In genomic region chr21:33657124-33657842, GRCh38 we compare ENCODE assay signal across 13 cellular contexts. TPM values are rescaled to one million over a fixed set of nuclear protein-coding genes. Genes with fewer than 3 reads are reported as not detected.
DNase-seq lines count a peak whose midpoint lies in the region; ATAC-seq and TF ChIP-seq lines count a peak whose summit lies in the region.
"Had no signal": no experiment of that assay in that cellular context is flagged by ENCODE, and none has a peak within 500 bp of the region (broad histone marks: within the 10 kb centered on the region; RNA-seq: fewer than 3 reads in every experiment).

No MANE protein-coding gene starts in this region.

- H3K36me3 ChIP-seq in upper lobe of right lung (no peaks in the 10 kb centered on the region), psoas muscle (ENCODE audit: insufficient read depth in 1 of 2, low read depth in 1 of 2) (no peaks in the 10 kb centered on the region)

- H3K27me3 ChIP-seq in upper lobe of right lung (no peaks in the 10 kb centered on the region), psoas muscle (ENCODE audit: insufficient read depth in 3 of 3, low read length in 2 of 3) (no peaks in the 10 kb centered on the region)

- WGBS in psoas muscle, 3 donors = 59 to 84% (median 73%) methylated on average over 8 of the region's 8 CpGs

- TF ChIP-seq CTCF in chondrocyte (IDR thresholded peaks at IDR 0.05) (no peak), upper lobe of right lung (IDR thresholded peaks at IDR 0.05) (no peak), psoas muscle (IDR thresholded peaks at IDR 0.05) (no peak)

- peak; percentile 40 for ATAC-seq in Right ventricle myocardium inferior
- peak; percentile 45 for ATAC-seq in left lobe of liver
- ATAC-seq in upper lobe of right lung = peak; percentile 37
- ATAC-seq in psoas muscle = no peak

- H3K4me1 Mint-ChIP-seq in chondrocyte (ENCODE audit: low read depth) = peaks cover 44% of the 10 kb centered on the region

- intact Hi-C loops in Right ventricle myocardium inferior (cut with DNase I) (no loop called here), cardiac septum (cut with DNase I) (no loop called here), upper lobe of right lung (cut with DNase I) (no loop called here), psoas muscle (cut with DNase I) (no loop called here)

- no peaks in the 10 kb centered on the region for H3K9me3 ChIP-seq in upper lobe of right lung
- no peaks in the 10 kb centered on the region for H3K9me3 ChIP-seq in psoas muscle

- no peaks in the 10 kb centered on the region for H3K27me3 Mint-ChIP-seq in chondrocyte (ENCODE audit: low read depth)

- H3K27ac ChIP-seq in upper lobe of right lung (no peak overlapping the region), psoas muscle (no peak overlapping the region)

- peaks cover 6% of the 10 kb centered on the region for H3K9me3 Mint-ChIP-seq in chondrocyte (ENCODE audit: low read depth)
- H3K9me3 Mint-ChIP-seq: stimulated activated naive CD8-positive, alpha-beta T cell treated with anti-CD3 and anti-CD28 coated beads, Interleukin-15, Interleukin-2, amounts not matched to agents 100 ng/mL and 50 ng/mL, for 24 hours had no signal

- no peak for DNase-seq in Right ventricle myocardium inferior (ENCODE audit: missing footprints)
- no peak for DNase-seq in cardiac septum (ENCODE audit: low spot score)
- DNase-seq in chondrocyte (ENCODE audit: low spot score) = no peak
- no peak for DNase-seq in left lobe of liver (ENCODE audit: low spot score)
- no peak for DNase-seq in upper lobe of right lung
- DNase-seq in psoas muscle = no peak
- DNase-seq in AG20443 (ENCODE audit: low spot score) = no peak
- DNase-seq in effector CD8-positive, alpha-beta T cell (lab: John Stamatoyannopoulos, UW) = no peak
- DNase-seq: activated T-cell treated with anti-CD3 and anti-CD28 coated beads, Interleukin-2, amount 50 U/mL, for 1 hour; DMS79; NCI-H2081 treated with DMSO at 0.1 percent for 48 hours; stimulated activated CD4-positive, alpha-beta T cell treated with anti-CD3 and anti-CD28 coated beads, Interleukin-4, amount 100 ng/mL, for 1 hour had no signal

- peak overlapping the region; percentile 17 for H3K27ac Mint-ChIP-seq in chondrocyte (ENCODE audit: unreplicated experiment)
- H3K27ac Mint-ChIP-seq: stimulated activated naive CD8-positive, alpha-beta T cell treated with anti-CD3 and anti-CD28 coated beads, Interleukin-15, Interleukin-2, amounts not matched to agents 100 ng/mL and 50 ng/mL, for 24 hours had no signal

- H3K4me1 ChIP-seq in upper lobe of right lung (peaks cover 43% of the 10 kb centered on the region), psoas muscle (peaks cover 15% of the 10 kb centered on the region)

- H3K4me3 ChIP-seq in upper lobe of right lung (no peak overlapping the region), psoas muscle (no peak overlapping the region)

- no peak overlapping the region for H3K4me3 Mint-ChIP-seq in chondrocyte (ENCODE audit: unreplicated experiment)
- H3K4me3 Mint-ChIP-seq: stimulated activated naive CD8-positive, alpha-beta T cell treated with anti-CD3 and anti-CD28 coated beads, Interleukin-15, Interleukin-2, amounts not matched to agents 100 ng/mL and 50 ng/mL, for 24 hours had no signal

- H3K36me3 Mint-ChIP-seq in chondrocyte (ENCODE audit: low read depth) = peaks cover 2% of the 10 kb centered on the region

RNA-seq across cellular contexts. Expression of gene ITSN1, which starts 15.0 kb away (rescaled TPM):
- 42.5 TPM for total RNA-seq in Right ventricle myocardium inferior
- 25.5 TPM for total RNA-seq in cardiac septum
- total RNA-seq in chondrocyte = 29.8 to 39.7 TPM (median 31.3 TPM) in 3 replicates
- total RNA-seq in left lobe of liver = 33.6 TPM
- total RNA-seq in upper lobe of right lung = 32.0 TPM
- total RNA-seq in psoas muscle = 10 to 100 TPM; 18.1 to 43.8 (median 24.7) TPM
- 10 to 100 TPM in 1 of 3 donors, 1 to 10 TPM in 2; 9.3 to 24.3 (median 9.8) TPM for polyA plus RNA-seq in psoas muscle

RNA-seq across cellular contexts. Expression of gene CRYZL1, which starts 15.7 kb away (rescaled TPM):
- total RNA-seq in Right ventricle myocardium inferior (23.2 TPM), cardiac septum (23.0 TPM), chondrocyte (30.4 to 39.9 TPM (median 30.7 TPM) in 3 replicates), left lobe of liver (10.4 TPM), upper lobe of right lung (38.0 TPM), psoas muscle (10 to 100 TPM; 14.0 to 22.6 (median 18.8) TPM)
- 10 to 100 TPM; 12.8 to 37.7 (median 15.7) TPM for polyA plus RNA-seq in psoas muscle

Comparison
In these comparisons a context has a peak if more than half of its experiments do, and no peak if none do; other contexts are left out.
1. ATAC-seq: peak in Right ventricle myocardium inferior (single experiment), left lobe of liver (single experiment) and upper lobe of right lung (single experiment); none in psoas muscle (0 of 4).